In genomic region chr3:73687081-73688004, GRCh38 we compare ENCODE assay signal across 1 cellular context.
TF ChIP-seq lines count a peak whose summit lies in the region.

No MANE protein-coding gene starts in this region.

TF ChIP-seq in IMR-90, 13 proteins besides CTCF, POLR2A, EP300 and RAD21:
- TF ChIP-seq RCOR1 (IDR thresholded peaks at IDR 0.05; ENCODE audit: insufficient replicate concordance, low read length) (no peak), CEBPB (IDR thresholded peaks at IDR 0.05; ENCODE audit: low read depth, low read length) (no peak), MAFK (IDR thresholded peaks at IDR 0.05; ENCODE audit: low read depth, low read length) (no peak), FOS (IDR thresholded peaks at IDR 0.05; ENCODE audit: low read depth, low read length) (no peak), MXI1 (IDR thresholded peaks at IDR 0.05; ENCODE audit: borderline replicate concordance, low read depth, low read length) (no peak), NFE2L2 (IDR thresholded peaks at IDR 0.05; ENCODE audit: low read depth, low read length) (no peak), RFX5 (IDR thresholded peaks at IDR 0.05; ENCODE audit: low read depth, low read length) (no peak), SMC3 (IDR thresholded peaks at IDR 0.05; ENCODE audit: low read depth, low read length) (no peak), USF2 (IDR thresholded peaks at IDR 0.05; ENCODE audit: low read depth, low read length) (no peak), BHLHE40 (IDR thresholded peaks at IDR 0.05; ENCODE audit: low read depth, low read length) (no peak), ELK1 (IDR thresholded peaks at IDR 0.05; ENCODE audit: borderline replicate concordance, low read depth, low read length) (no peak), CHD1 (IDR thresholded peaks at IDR 0.05; ENCODE audit: low read depth, low read length) (no peak), MAZ (IDR thresholded peaks at IDR 0.05; ENCODE audit: borderline replicate concordance, low read depth, low read length) (no peak)
